30 cellular contexts compared by ENCODE assay signal in the genomic region with DNA sequence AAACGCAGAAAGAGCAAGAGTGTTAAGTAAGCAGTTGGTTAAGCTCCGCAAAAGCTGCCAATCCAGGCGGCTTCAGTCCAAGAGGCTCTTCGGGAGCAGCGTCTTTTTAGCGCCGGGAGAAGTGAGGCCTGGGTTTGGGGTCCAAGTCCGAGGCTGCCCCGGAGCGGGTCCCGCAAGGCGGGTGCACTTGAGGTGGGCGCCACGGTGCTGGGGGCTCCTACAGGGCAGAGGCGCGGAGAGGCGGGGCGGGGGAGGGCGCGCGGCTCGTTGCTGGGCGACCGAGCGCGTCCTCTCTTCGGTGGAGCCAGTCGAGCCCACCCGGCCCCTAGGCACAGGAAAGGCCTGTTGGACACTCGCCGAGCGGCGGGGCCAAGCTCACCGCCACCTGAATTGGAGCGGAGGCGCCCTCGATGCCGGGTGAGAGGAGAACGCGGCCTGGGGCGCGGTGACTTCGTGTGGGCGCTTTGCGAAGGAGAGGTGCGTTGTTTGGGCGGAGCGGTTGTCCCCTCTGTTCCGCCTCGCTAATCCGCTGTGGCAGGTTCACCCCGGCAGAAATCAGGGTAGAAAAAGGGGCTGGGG. TPM values are rescaled to one million over a fixed set of nuclear protein-coding genes. Genes with fewer than 3 reads are reported as not detected.
DNase-seq lines count a peak whose midpoint lies in the region; ATAC-seq and TF ChIP-seq lines count a peak whose summit lies in the region.
"Had no signal": no experiment of that assay in that cellular context is flagged by ENCODE, and none has a peak within 500 bp of the region (broad histone marks: within the 10 kb centered on the region; RNA-seq: fewer than 3 reads in every experiment).

No MANE protein-coding gene starts in this region.

- H3K27ac ChIP-seq in GM23338 (ENCODE audit: low read depth) (no peak overlapping the region), brain microvascular endothelial cell (no peak overlapping the region), prostate gland (peak overlapping the region in 1 of 2 donors; percentile 22)
- H3K27ac ChIP-seq: BLaER1, KMS-11, Peyer's patch, skin epidermis, transverse colon, WERI-Rb-1 had no signal

- DNase-seq in GM23338 (ENCODE audit: low spot score) (peak; percentile 75), brain microvascular endothelial cell (no peak), prostate gland (ENCODE audit: low spot score) (no peak), NOMO-1 (lab: John Stamatoyannopoulos, UW; ENCODE audit: unreplicated experiment in 2 of 2) (no peak)
- no peak for DNase-seq in activated CD4-positive, alpha-beta T cell treated with anti-CD3 and anti-CD28 coated beads for 4 hours
- DNase-seq: ACHN; activated CD8-positive, alpha-beta memory T cell treated with anti-CD3 and anti-CD28 coated beads, Interleukin-2, amount 10 ng/mL, durations not matched to agents 7 days and 5 days; activated naive CD4-positive, alpha-beta T cell treated with anti-CD3 and anti-CD28 coated beads, Interleukin-2, amount 10 ng/mL, durations not matched to agents 7 days and 5 days; caudate nucleus; GF-D8; H9; mesendoderm; NCI-H1417 treated with DMSO at 0.1 percent for 48 hours; NCI-H2081; NCI-H2227 treated with DMSO at 0.1 percent for 48 hours; NCI-H69; Peyer's patch; SW 1271; T-helper 9 cell; transverse colon; WERI-Rb-1 had no signal

- ATAC-seq in GM23338 (peak; percentile 94), HG02884 (IDR thresholded peaks at IDR 0.05; ENCODE audit: unreplicated experiment) (no peak), HG03432 (IDR thresholded peaks at IDR 0.05; ENCODE audit: unreplicated experiment) (no peak)
- ATAC-seq: activated CD8-positive, alpha-beta memory T cell treated with anti-CD3 and anti-CD28 coated beads, Interleukin-2, amount 10 ng/mL, durations not matched to agents 7 days and 5 days had no signal

- no peaks in the 10 kb centered on the region for H4K20me1 ChIP-seq in GM23338 (replicated peaks; ENCODE audit: insufficient read depth)
- H4K20me1 ChIP-seq: BLaER1 had no signal

- peaks cover 44% of the 10 kb centered on the region for H3K9me3 Mint-ChIP-seq in GM23338

- in situ Hi-C loops in brain microvascular endothelial cell (cut with HindIII; ENCODE audit: low pct_ligation_motif_present, low sequenced_read_pairs), result no loop called here

- no peaks in the 10 kb centered on the region for H3K9me2 ChIP-seq in GM23338 (ENCODE audit: insufficient read depth)

- peaks cover 20% of the 10 kb centered on the region for H3K36me3 Mint-ChIP-seq in GM23338 (ENCODE audit: low read depth)
- H3K36me3 Mint-ChIP-seq: activated CD8-positive, alpha-beta memory T cell treated with anti-CD3 and anti-CD28 coated beads, Interleukin-2, amount 10 ng/mL, durations not matched to agents 7 days and 5 days; activated naive CD4-positive, alpha-beta T cell treated with anti-CD3 and anti-CD28 coated beads, Interleukin-2, amount 10 ng/mL, durations not matched to agents 7 days and 5 days had no signal

- H3K4me1 ChIP-seq in GM23338 (ENCODE audit: insufficient read depth) (no peaks in the 10 kb centered on the region), prostate gland (replicated peaks) (peaks cover 2% of the 10 kb centered on the region)
- H3K4me1 ChIP-seq: BLaER1, Peyer's patch, transverse colon had no signal

- intact Hi-C loops in prostate gland (cut with DNase I), result no loop called here

- peak overlapping the region; percentile 64 for H3K4me3 Mint-ChIP-seq in GM23338
- H3K4me3 Mint-ChIP-seq: activated CD8-positive, alpha-beta memory T cell treated with anti-CD3 and anti-CD28 coated beads, Interleukin-2, amount 10 ng/mL, durations not matched to agents 7 days and 5 days; activated naive CD4-positive, alpha-beta T cell treated with anti-CD3 and anti-CD28 coated beads, Interleukin-2, amount 10 ng/mL, durations not matched to agents 7 days and 5 days; activated T-helper 1 cell treated with anti-CD3 and anti-CD28 coated beads, Interleukin-12 subunit alpha, Interleukin-12 subunit beta, Interleukin-2, Interleukin-4 antibody, amounts not matched to agents 30 ng/mL and 10 ng/mL and 1 ng/mL, durations not matched to agents 14 hours and 24 hours and 36 hours had no signal

- H3K4me1 Mint-ChIP-seq in GM23338, result peaks cover 9% of the 10 kb centered on the region
- H3K4me1 Mint-ChIP-seq: activated CD8-positive, alpha-beta memory T cell treated with anti-CD3 and anti-CD28 coated beads, Interleukin-2, amount 10 ng/mL, durations not matched to agents 7 days and 5 days; activated naive CD4-positive, alpha-beta T cell treated with anti-CD3 and anti-CD28 coated beads, Interleukin-2, amount 10 ng/mL, durations not matched to agents 7 days and 5 days; H9 had no signal

- 30% methylated on average over 52 of the region's 52 CpGs for WGBS in prostate gland

- no peaks in the 10 kb centered on the region; the same call in 1 of the 2 replicates for H3F3A ChIP-seq in GM23338 (replicated peaks; ENCODE audit: low read depth)

- peaks cover 14% of the 10 kb centered on the region for H3K36me3 ChIP-seq in GM23338 (ENCODE audit: insufficient read depth)
- no peaks in the 10 kb centered on the region for H3K36me3 ChIP-seq in brain microvascular endothelial cell (replicated peaks)
- H3K36me3 ChIP-seq in prostate gland, result no peaks in the 10 kb centered on the region
- H3K36me3 ChIP-seq: BLaER1, Peyer's patch, transverse colon, WERI-Rb-1 had no signal

- peak overlapping the region; percentile 82 for H3K4me2 ChIP-seq in GM23338
- H3K4me2 ChIP-seq: BLaER1, KMS-11 had no signal

- H3K4me3 ChIP-seq in GM23338 (peak overlapping the region; percentile 59), brain microvascular endothelial cell (ENCODE audit: low read depth, low read length) (peak overlapping the region; percentile 33), iPS-11a (ENCODE audit: low read depth, low read length) (peak overlapping the region; percentile 5), prostate gland (peak overlapping the region; percentile 2 to 9)
- H3K4me3 ChIP-seq: BLaER1, Peyer's patch, transverse colon had no signal

- H3K27me3 ChIP-seq in GM23338 (ENCODE audit: insufficient read depth), result peaks cover 83% of the 10 kb centered on the region
- peaks cover 23% of the 10 kb centered on the region for H3K27me3 ChIP-seq in brain microvascular endothelial cell (replicated peaks)
- no peaks in the 10 kb centered on the region for H3K27me3 ChIP-seq in prostate gland (replicated peaks; ENCODE audit: insufficient read depth)
- H3K27me3 ChIP-seq: BLaER1, Peyer's patch had no signal

- H3K27me3 Mint-ChIP-seq in GM23338 (ENCODE audit: insufficient read depth, low read depth, poor library complexity), result peaks cover 32% of the 10 kb centered on the region
- H3K27me3 Mint-ChIP-seq: progenitor cell of endocrine pancreas had no signal

- no peaks in the 10 kb centered on the region for H3K9me3 ChIP-seq in prostate gland

- H2AFZ ChIP-seq in GM23338, result peak overlapping the region; percentile 92

- H3K27ac Mint-ChIP-seq in GM23338, result no peak overlapping the region
- H3K27ac Mint-ChIP-seq: activated CD8-positive, alpha-beta memory T cell treated with anti-CD3 and anti-CD28 coated beads, Interleukin-2, amount 10 ng/mL, durations not matched to agents 7 days and 5 days; activated naive CD4-positive, alpha-beta T cell treated with anti-CD3 and anti-CD28 coated beads, Interleukin-2, amount 10 ng/mL, durations not matched to agents 7 days and 5 days; activated T-helper 1 cell treated with anti-CD3 and anti-CD28 coated beads, Interleukin-12 subunit alpha, Interleukin-12 subunit beta, Interleukin-2, Interleukin-4 antibody, amounts not matched to agents 30 ng/mL and 10 ng/mL and 1 ng/mL, durations not matched to agents 14 hours and 24 hours and 36 hours had no signal

- no peaks in the 10 kb centered on the region for H3K79me2 ChIP-seq in GM23338 (replicated peaks; ENCODE audit: insufficient read depth)

- TF ChIP-seq CTCF in GM23338 (conservative IDR thresholded peaks at IDR 0.05; ENCODE audit: low read depth in 2 of 2), result no peak
- no peak for TF ChIP-seq CTCF in brain microvascular endothelial cell (IDR thresholded peaks at IDR 0.05; ENCODE audit: low read depth, low read length, missing control alignments)
- no peak for TF ChIP-seq CTCF in prostate gland (IDR thresholded peaks at IDR 0.05)

- TF ChIP-seq POLR2A in prostate gland (IDR thresholded peaks at IDR 0.05), result no peak

TF ChIP-seq in GM23338, 12 proteins besides CTCF, POLR2A, EP300 and RAD21:
- TF ChIP-seq STAT1 (IDR thresholded peaks at IDR 0.05; ENCODE audit: unreplicated experiment) (no peak), EZH2phosphoT487 (IDR thresholded peaks at IDR 0.05; ENCODE audit: unreplicated experiment) (no peak), NANOG (IDR thresholded peaks at IDR 0.05; ENCODE audit: borderline replicate concordance) (no peak), ZNF114 (CRISPR knock-in tag; IDR thresholded peaks at IDR 0.05) (no peak), CREB1 (CRISPR knock-in tag; IDR thresholded peaks at IDR 0.05; ENCODE audit: low read depth) (no peak)
TF ChIP-seq in GM23338: peak in this region for 0.

RNA-seq across cellular contexts. Expression of a gene that starts 15.6 kb away (rescaled TPM):
- total RNA-seq in GM23338 (2014; rRNA removed; shearing (Covaris generic)), result not detected in 2 replicates
- polyA plus RNA-seq in GM23338 (2016; fragmentation: Nextera tagmentation; extraction: Ambion mirVana), result 0.31 and 0.37 TPM in 2 replicates
- 10 to 100 TPM; 88.2 to 89.8 TPM for total RNA-seq in prostate gland
- total RNA-seq: activated CD8-positive, alpha-beta memory T cell treated with anti-CD3 and anti-CD28 coated beads, Interleukin-2, amount 10 ng/mL, durations not matched to agents 7 days and 5 days; activated T-helper 1 cell treated with anti-CD3 and anti-CD28 coated beads, Interleukin-12 subunit alpha, Interleukin-12 subunit beta, Interleukin-2, Interleukin-4 antibody, amounts not matched to agents 30 ng/mL and 10 ng/mL and 1 ng/mL, durations not matched to agents 14 hours and 24 hours and 36 hours had no signal

RNA-seq across cellular contexts. Expression of a gene that starts 16.0 kb away (rescaled TPM):
- 1.8 TPM in 1 of 2 replicates, not detected in the other for total RNA-seq in GM23338 (2014; rRNA removed; shearing (Covaris generic))
- polyA plus RNA-seq in GM23338 (2016; fragmentation: Nextera tagmentation; extraction: Ambion mirVana), result 0.12 TPM in 1 of 2 replicates, not detected in the other
- 100 to 1,000 TPM; 186 to 656 TPM for total RNA-seq in prostate gland
- total RNA-seq: activated CD8-positive, alpha-beta memory T cell treated with anti-CD3 and anti-CD28 coated beads, Interleukin-2, amount 10 ng/mL, durations not matched to agents 7 days and 5 days; dermis microvascular lymphatic vessel endothelial cell had no signal

Comparison
In these comparisons a context has a peak if more than half of its experiments do, and no peak if none do; other contexts are left out.
1. H3K4me3 ChIP-seq: peak in every context shown above with its lines; median percentile 59 in GM23338; 33 in brain microvascular endothelial cell; 6 in prostate gland; 5 in iPS-11a.
2. RNA of a gene that starts 15.6 kb away (total RNA-seq): 88.2 to 89.8 TPM in prostate gland; not detected in GM23338; every median in the first group is over 10 times any median in the second.
3. RNA of a gene that starts 16.0 kb away (total RNA-seq): 186 to 656 TPM in prostate gland; 1.8 TPM in GM23338; every median in the first group is over 10 times any median in the second.